In genomic region chr17:44362964-44363612, GRCh38 we compare ENCODE assay signal across 8 cellular contexts. TPM values are rescaled to one million over a fixed set of nuclear protein-coding genes. Genes with fewer than 3 reads are reported as not detected.
A peak's percentile ranks its signal among the peaks of the same experiment; 100 is the strongest.
DNase-seq lines count a peak whose midpoint lies in the region; ATAC-seq and TF ChIP-seq lines count a peak whose summit lies in the region.

No MANE protein-coding gene starts in this region.

- no peak overlapping the region for H3K27ac ChIP-seq in thymus (ENCODE audit: low read depth)

- H3K27ac Mint-ChIP-seq in brain, result peak overlapping the region; percentile 56 to 97 (median 94)

- WGBS in thymus, result under 1% methylated on average over 45 of the region's 45 CpGs

- ATAC-seq in left colon, result peak; percentile 44

- no peaks in the 10 kb centered on the region for H3K36me3 Mint-ChIP-seq in brain

- intact Hi-C loops in left colon (cut with DNase I, micrococcal nuclease), result no loop called here

- peaks cover 0 to 3% (median 0%) of the 10 kb centered on the region in 5 experiments for H3K9me3 Mint-ChIP-seq in brain

- H3K4me3 Mint-ChIP-seq in brain, result peak overlapping the region; percentile 89 to 92 (median 90)

- H3K4me1 Mint-ChIP-seq in brain, result peaks cover 43% of the 10 kb centered on the region

- peak overlapping the region; percentile 61 for H3K4me3 ChIP-seq in thymus (ENCODE audit: low read length)

- H3K36me3 ChIP-seq in thymus (ENCODE audit: control insufficient read depth, insufficient read depth), result no peaks in the 10 kb centered on the region

- peaks cover 17% of the 10 kb centered on the region for H3K27me3 ChIP-seq in thymus (ENCODE audit: control insufficient read depth, insufficient read depth)

- H3K4me1 ChIP-seq in thymus (ENCODE audit: control insufficient read depth, insufficient read depth, low read length), result peaks cover 5% of the 10 kb centered on the region

- no peak for TF ChIP-seq CTCF in brain (conservative IDR thresholded peaks at IDR 0.05)

- peaks cover 25% of the 10 kb centered on the region for H3K27me3 Mint-ChIP-seq in brain

- H3K9me3 ChIP-seq in thymus (ENCODE audit: control insufficient read depth), result no peaks in the 10 kb centered on the region

- DNase-seq in DMS53 (lab: John Stamatoyannopoulos, UW), result peak; percentile 50
- no peak for DNase-seq in DMS53 treated with DMSO at 0.1 percent for 48 hours (lab: John Stamatoyannopoulos, UW; ENCODE audit: unreplicated experiment)
- peak; percentile 14 for DNase-seq in NCI-H1105 (lab: John Stamatoyannopoulos, UW)
- no peak for DNase-seq in left colon
- no peak for DNase-seq in GM19240 (ENCODE audit: insufficient read length, low spot score)
- DNase-seq in SIG-M5 treated with dmso at 0.1 percent for 504 hours (lab: John Stamatoyannopoulos, UW; ENCODE audit: unreplicated experiment), result no peak

RNA-seq across cellular contexts. Expression of gene FAM171A2, which starts 0.6 kb away (rescaled TPM):
- polyA plus RNA-seq in brain (ENCODE audit: insufficient read depth, low read depth, low replicate concordance) (62.5 TPM), thymus (0.39 TPM)
- under 1 TPM; 0.24 to 0.67 TPM for total RNA-seq in left colon

RNA-seq across cellular contexts. Expression of gene GRN, which starts 18.0 kb away (rescaled TPM):
- polyA plus RNA-seq in brain (ENCODE audit: insufficient read depth, low read depth, low replicate concordance) (164 TPM), thymus (93.0 TPM)
- total RNA-seq in left colon, result 100 to 1,000 TPM; 439 to 572 TPM

RNA-seq across cellular contexts. Expression of gene ITGA2B, which starts 26.4 kb away (rescaled TPM):
- 0.97 TPM for polyA plus RNA-seq in brain (ENCODE audit: insufficient read depth, low read depth, low replicate concordance)
- under 1 TPM; 0.37 to 0.39 TPM for total RNA-seq in left colon
- 0.41 TPM for polyA plus RNA-seq in thymus

RNA-seq across cellular contexts. Expression of gene SLC25A39, which starts 38.5 kb away (rescaled TPM):
- 153 TPM for polyA plus RNA-seq in brain (ENCODE audit: insufficient read depth, low read depth, low replicate concordance)
- 100 to 1,000 TPM; 137 to 148 TPM for total RNA-seq in left colon
- polyA plus RNA-seq in thymus, result 93.8 TPM

RNA-seq across cellular contexts. Expression of gene RUNDC3A, which starts 54.7 kb away (rescaled TPM):
- 304 TPM for polyA plus RNA-seq in brain (ENCODE audit: insufficient read depth, low read depth, low replicate concordance)
- 1 to 10 TPM in 1 of 2 donors, under 1 TPM in 1; 0.46 to 1.5 TPM for total RNA-seq in left colon
- polyA plus RNA-seq in thymus, result 4.9 TPM

Comparison
In these comparisons a context has a peak if more than half of its experiments do, and no peak if none do; other contexts are left out.
1. DNase-seq: peak in DMS53 (single experiment) and NCI-H1105 (single experiment); none in DMS53 treated with DMSO at 0.1 percent for 48 hours (single experiment), left colon (0 of 2), GM19240 (single experiment) and SIG-M5 treated with dmso at 0.1 percent for 504 hours (single experiment).
2. RNA of gene FAM171A2, which starts 0.6 kb away (polyA plus RNA-seq): 62.5 TPM in brain (single experiment); 0.39 TPM in thymus (single experiment); every median in the first group is over 10 times any median in the second.